ENCODE assay signal across 8 cellular contexts in genomic region chr12:55724226-55724939, GRCh38. TPM values are rescaled to one million over a fixed set of nuclear protein-coding genes. Genes with fewer than 3 reads are reported as not detected.
DNase-seq lines count a peak whose midpoint lies in the region; ATAC-seq and TF ChIP-seq lines count a peak whose summit lies in the region.

No MANE protein-coding gene starts in this region.

- POLR2A ChIA-PET in OCI-LY7 (lab: Charles Lee): no interaction called here

- peaks cover 66% of the 10 kb centered on the region for H3K36me3 ChIP-seq in OCI-LY7 (ENCODE audit: insufficient read depth, low read length)

- no peak overlapping the region for H3K4me3 ChIP-seq in OCI-LY7 (ENCODE audit: low read depth, low read length, poor library complexity, severe bottlenecking)

- no peak overlapping the region for H3K27ac ChIP-seq in OCI-LY7 (ENCODE audit: low read depth, low read length, poor library complexity, severe bottlenecking)

- no peak overlapping the region for H2AFZ ChIP-seq in OCI-LY7 (ENCODE audit: low read length)

- peak; percentile 21 for DNase-seq in COLO668 (lab: John Stamatoyannopoulos, UW; ENCODE audit: unreplicated experiment)
- DNase-seq in OCI-LY7 (ENCODE audit: low spot score): peak; percentile 78
- peak; percentile 55 for DNase-seq in activated effector memory CD4-positive, alpha-beta T cell treated with Interleukin-2 at 50 U/mL for 16 hours
- DNase-seq in globus pallidus (ENCODE audit: low spot score): peak; percentile 77
- peak; percentile 92 for DNase-seq in posterior vena cava (ENCODE audit: low spot score)

- H4K20me1 ChIP-seq in OCI-LY7 (ENCODE audit: insufficient read depth, low read length): no peaks in the 10 kb centered on the region

- BruUV-seq in OCI-LY7 (replicated peaks; lab: Mats Ljungman, UMichigan): no TSS peak

- no peak overlapping the region for H3K4me2 ChIP-seq in OCI-LY7 (ENCODE audit: low read length)

- ATAC-seq in HG02885 (IDR thresholded peaks at IDR 0.05; ENCODE audit: poor library complexity, unreplicated experiment) (peak; percentile 27), GM21825 (IDR thresholded peaks at IDR 0.05; ENCODE audit: unreplicated experiment) (no peak), HG03097 (IDR thresholded peaks at IDR 0.05; ENCODE audit: low FRiP score, unreplicated experiment) (no peak)

- H3K4me1 ChIP-seq in OCI-LY7 (ENCODE audit: insufficient read depth, low read length, poor library complexity, severe bottlenecking): peaks cover 16% of the 10 kb centered on the region

- peaks cover 8% of the 10 kb centered on the region; the same call in 1 of the 2 replicates for H3K79me2 ChIP-seq in OCI-LY7 (ENCODE audit: insufficient read depth, low read depth, low read length)

- intact Hi-C loops in OCI-LY7 (cut with micrococcal nuclease; ENCODE audit: unreplicated experiment) (loop anchor here (1.0 kb wide), 1 partner anchor 13 kb away; no protein-coding TSS in a partner anchor), posterior vena cava (cut with DNase I) (loop anchor here in 1 of 2 donors (1.0 kb wide), 1 partner anchor 23 kb away; no protein-coding TSS in a partner anchor)

- CTCF ChIA-PET in OCI-LY7 (lab: Charles Lee; ENCODE audit: unreplicated experiment): interaction anchor here (1.1 to 1.9 kb wide), 2 partner anchors 9 to 17 kb away, joined by 3 to 5 read pairs; partner anchors contain the start of gene BLOC1S1

- no peaks in the 10 kb centered on the region for H3K9me2 ChIP-seq in OCI-LY7 (ENCODE audit: insufficient read depth, low read length)

- H3K9me3 ChIP-seq in OCI-LY7 (ENCODE audit: low read length): no peaks in the 10 kb centered on the region

- TF ChIP-seq CTCF in OCI-LY7 (conservative IDR thresholded peaks at IDR 0.05; ENCODE audit: low read length): peak; percentile 88

RNA-seq across cellular contexts. Expression of gene RDH5, which starts 4.2 kb away (rescaled TPM):
- 6.2 and 8.9 TPM in 2 replicates for total RNA-seq in OCI-LY7 (2014; rRNA removed; shearing (Covaris generic))
- total RNA-seq in OCI-LY7 (2022) (19.6 and 20.1 TPM in 2 replicates), posterior vena cava (10 to 100 TPM; 19.2 to 39.7 TPM)

RNA-seq across cellular contexts. Expression of gene CD63, which starts 4.4 kb away (rescaled TPM):
- total RNA-seq in OCI-LY7 (2014; rRNA removed; shearing (Covaris generic)): 102 and 143 TPM in 2 replicates
- total RNA-seq in OCI-LY7 (2022) (112 and 130 TPM in 2 replicates), posterior vena cava (1,000 to 10,000 TPM; 1,385 to 1,570 TPM)

RNA-seq across cellular contexts. Expression of gene BLOC1S1, which starts 8.5 kb away (rescaled TPM):
- total RNA-seq in OCI-LY7 (2014; rRNA removed; shearing (Covaris generic)): 139 and 161 TPM in 2 replicates
- total RNA-seq in OCI-LY7 (2022) (152 and 159 TPM in 2 replicates), posterior vena cava (100 to 1,000 TPM; 115 to 118 TPM)

RNA-seq across cellular contexts. Expression of gene ITGA7, which starts 16.7 kb away (rescaled TPM):
- total RNA-seq in OCI-LY7 (2014; rRNA removed; shearing (Covaris generic)): 1.5 and 2.3 TPM in 2 replicates
- total RNA-seq in OCI-LY7 (2022) (3.3 and 4.0 TPM in 2 replicates), posterior vena cava (100 to 1,000 TPM; 497 to 570 TPM)

RNA-seq across cellular contexts. Expression of gene GDF11, which starts 18.5 kb away (rescaled TPM):
- 4.5 and 5.2 TPM in 2 replicates for total RNA-seq in OCI-LY7 (2014; rRNA removed; shearing (Covaris generic))
- total RNA-seq in OCI-LY7 (2022) (18.0 and 19.9 TPM in 2 replicates), posterior vena cava (10 to 100 TPM in 1 of 2 donors, 1 to 10 TPM in 1; 8.4 to 11.0 TPM)

Comparison
In these comparisons a context has a peak if more than half of its experiments do, and no peak if none do; other contexts are left out.
1. DNase-seq: peak in every context shown above with its lines; median percentile 92 in posterior vena cava; 78 in OCI-LY7; 77 in globus pallidus; 55 in activated effector memory CD4-positive, alpha-beta T cell treated with Interleukin-2 at 50 U/mL for 16 hours; 21 in COLO668.
2. RNA of gene CD63, which starts 4.4 kb away (total RNA-seq): 1,385 to 1,570 TPM in posterior vena cava; 102 to 143 TPM in OCI-LY7; every median in the first group is over 4 times any median in the second.